35 cellular contexts compared by ENCODE assay signal in genomic region chr10:116524736-116525135, GRCh38. TPM values are rescaled to one million over a fixed set of nuclear protein-coding genes. Genes with fewer than 3 reads are reported as not detected.
"Had no signal": no experiment of that assay in that cellular context is flagged by ENCODE, and none has a peak within 500 bp of the region (broad histone marks: within the 10 kb centered on the region; RNA-seq: fewer than 3 reads in every experiment).

No MANE protein-coding gene starts in this region.

- H3K4me3 ChIP-seq: adrenal gland, ascending aorta, cardiac muscle cell had no signal

- ATAC-seq: activated CD8-positive, alpha-beta T cell treated with anti-CD3 and anti-CD28 coated beads for 36 hours; activated naive CD4-positive, alpha-beta T cell treated with anti-CD3 and anti-CD28 coated beads, Interleukin-2, amount 50 U/mL, for 72 hours; activated T-cell treated with anti-CD3 and anti-CD28 coated beads, Interleukin-2, amount 50 U/mL, for 72 hours; activated T-helper 17 cell treated with anti-CD3 and anti-CD28 coated beads, Interleukin-2, amount 50 U/mL, for 72 hours had no signal

- H3K36me3 ChIP-seq: adrenal gland, ascending aorta, cardiac muscle cell had no signal

- H3K9me3 ChIP-seq: adrenal gland, ascending aorta had no signal

- H3K4me1 ChIP-seq: adrenal gland, ascending aorta had no signal

- H3K27me3 ChIP-seq: ascending aorta, cardiac muscle cell had no signal

- FAIRE-seq: TTC549 had no signal

- DNase-seq: activated B cell treated with CpG ODN at 0.5 μM for 24 hours; activated CD4-positive, alpha-beta memory T cell treated with anti-CD3 and anti-CD28 coated beads for 36 hours; activated CD4-positive, alpha-beta T cell treated with anti-CD3 and anti-CD28 coated beads for 4 hours; activated CD4-positive, alpha-beta T cell treated with anti-CD3 and anti-CD28 coated beads, Interleukin-2, amount 10 ng/mL, durations not matched to agents 24 days and 14 days; activated CD4-positive, alpha-beta T cell treated with anti-CD3 and anti-CD28 coated beads, Interleukin-2, amount 50 U/mL, for 1 hour; activated CD4-positive, alpha-beta T cell treated with anti-CD3 and anti-CD28 coated beads, Interleukin-2, amount 50 U/mL, for 4 hours; activated CD4-positive, CD25-positive, alpha-beta regulatory T cell treated with anti-CD3 and anti-CD28 coated beads, Interleukin-2, amount 50 U/mL, for 72 hours; activated CD8-positive, alpha-beta memory T cell treated with anti-CD3 and anti-CD28 coated beads, Interleukin-2, amount 50 U/mL, for 4 hours; activated CD8-positive, alpha-beta T cell treated with anti-CD3 and anti-CD28 coated beads for 36 hours; activated effector memory CD4-positive, alpha-beta T cell treated with anti-CD3 and anti-CD28 coated beads, Interleukin-2, amount 50 U/mL, for 16 hours; activated gamma-delta T cell treated with Interleukin-2 at 50 U/mL for 16 hours; activated naive CD4-positive, alpha-beta T cell; activated naive CD4-positive, alpha-beta T cell treated with anti-CD3 and anti-CD28 coated beads for 36 hours; activated naive CD4-positive, alpha-beta T cell treated with anti-CD3 and anti-CD28 coated beads, Interleukin-2, amount 50 U/mL, for 16 hours; activated naive CD8-positive, alpha-beta T cell treated with anti-CD3 and anti-CD28 coated beads for 36 hours; activated T-cell treated with anti-CD3 and anti-CD28 coated beads for 4 hours; activated T-cell treated with anti-CD3 and anti-CD28 coated beads, Interleukin-2, amount 50 U/mL, for 1 hour; activated T-cell treated with anti-CD3 and anti-CD28 coated beads, Interleukin-2, amount 50 U/mL, for 4 hours; activated T-cell treated with anti-CD3 and anti-CD28 coated beads, Interleukin-2, amount 50 U/mL, for 72 hours; adrenal gland; amniotic stem cell; anterior cingulate cortex; caudate nucleus; cerebellar nuclear complex; T-helper 1 cell; T-helper 2 cell; T-helper 9 cell had no signal

- H3K27ac ChIP-seq: adrenal gland, ascending aorta, cardiac muscle cell, VCaP had no signal

RNA-seq across cellular contexts. Expression of gene PNLIP, which starts 21.0 kb away (rescaled TPM):
- total RNA-seq: activated B cell treated with CpG ODN at 0.5 μM for 24 hours; activated CD4-positive, alpha-beta memory T cell treated with anti-CD3 and anti-CD28 coated beads for 36 hours; activated CD4-positive, alpha-beta T cell treated with anti-CD3 and anti-CD28 coated beads, Interleukin-2, amount 10 ng/mL, durations not matched to agents 24 days and 14 days; activated CD8-positive, alpha-beta memory T cell treated with anti-CD3 and anti-CD28 coated beads for 36 hours; activated CD8-positive, alpha-beta T cell treated with anti-CD3 and anti-CD28 coated beads for 36 hours; activated naive CD4-positive, alpha-beta T cell treated with anti-CD3 and anti-CD28 coated beads for 36 hours; activated naive CD4-positive, alpha-beta T cell treated with anti-CD3 and anti-CD28 coated beads, Interleukin-2, amount 50 U/mL, for 72 hours; activated naive CD8-positive, alpha-beta T cell treated with anti-CD3 and anti-CD28 coated beads for 36 hours; activated T-cell treated with anti-CD3 and anti-CD28 coated beads, Interleukin-2, amount 50 U/mL, for 72 hours; activated T-helper 1 cell treated with anti-CD3 and anti-CD28 coated beads, Interleukin-12 subunit alpha, Interleukin-12 subunit beta, Interleukin-2, Interleukin-4 antibody, amounts not matched to agents 30 ng/mL and 10 ng/mL and 1 ng/mL, durations not matched to agents 14 hours and 24 hours and 36 hours; activated T-helper 17 cell treated with anti-CD3 and anti-CD28 coated beads, Interleukin-2, amount 50 U/mL, for 72 hours; ascending aorta; cardiac muscle cell had no signal
- polyA plus RNA-seq: cardiac muscle cell had no signal
